Comparison of ENCODE assay signal across 21 cellular contexts in genomic region chr4:98470366-98470765, GRCh38.
"Had no signal": no experiment of that assay in that cellular context is flagged by ENCODE, and none has a peak within 500 bp of the region (broad histone marks: within the 10 kb centered on the region; RNA-seq: fewer than 3 reads in every experiment).

No MANE protein-coding gene starts in this region.

- H3K9me3 ChIP-seq: ascending aorta, esophagus muscularis mucosa, lower lobe of right lung, prostate gland, right atrium auricular region, thoracic aorta had no signal

- H3K27me3 Mint-ChIP-seq: activated B cell treated with CpG ODN at 0.5 μM for 24 hours; activated CD4-positive, alpha-beta memory T cell treated with anti-CD3 and anti-CD28 coated beads, Interleukin-2, amount 10 ng/mL, durations not matched to agents 7 days and 5 days; activated naive CD4-positive, alpha-beta T cell treated with anti-CD3 and anti-CD28 coated beads, Interleukin-2, amount 10 ng/mL, durations not matched to agents 7 days and 5 days; activated naive CD8-positive, alpha-beta T cell treated with anti-CD3 and anti-CD28 coated beads, Interleukin-2, amount 50 U/mL, for 24 hours; stimulated activated memory B cell treated with anti-CD40 and anti-IgM and Interleukin-4, amounts not matched to agents 10 μg/mL and 1 μg/mL and 100 μg/mL, for 72 hours had no signal

- H3K9me3 Mint-ChIP-seq: activated B cell treated with CpG ODN at 0.5 μM for 24 hours; activated CD4-positive, alpha-beta memory T cell treated with anti-CD3 and anti-CD28 coated beads, Interleukin-2, amount 10 ng/mL, durations not matched to agents 7 days and 5 days; activated naive CD4-positive, alpha-beta T cell treated with anti-CD3 and anti-CD28 coated beads, Interleukin-2, amount 10 ng/mL, durations not matched to agents 7 days and 5 days; activated naive CD8-positive, alpha-beta T cell treated with anti-CD3 and anti-CD28 coated beads, Interleukin-2, amount 50 U/mL, for 24 hours; mesothelial cell of epicardium; neural crest cell; stimulated activated memory B cell treated with anti-CD40 and anti-IgM and Interleukin-4, amounts not matched to agents 10 μg/mL and 1 μg/mL and 100 μg/mL, for 72 hours had no signal

- ATAC-seq: activated CD8-positive, alpha-beta memory T cell treated with anti-CD3 and anti-CD28 coated beads, Interleukin-2, amount 10 ng/mL, durations not matched to agents 7 days and 5 days; activated naive CD8-positive, alpha-beta T cell treated with anti-CD3 and anti-CD28 coated beads, Interleukin-2, amount 50 U/mL, for 24 hours; left colon; lower lobe of right lung; stimulated activated memory B cell treated with anti-CD40 and anti-IgM and Interleukin-4, amounts not matched to agents 10 μg/mL and 1 μg/mL and 100 μg/mL, for 72 hours had no signal

- H3K27me3 ChIP-seq: ascending aorta, esophagus muscularis mucosa, right atrium auricular region had no signal

- DNase-seq: activated B cell treated with CpG ODN at 0.5 μM for 24 hours; activated CD4-positive, alpha-beta memory T cell treated with anti-CD3 and anti-CD28 coated beads, Interleukin-2, amount 10 ng/mL, durations not matched to agents 7 days and 5 days; activated CD4-positive, alpha-beta T cell treated with anti-CD3 and anti-CD28 coated beads for 48 hours; activated CD8-positive, alpha-beta memory T cell treated with anti-CD3 and anti-CD28 coated beads, Interleukin-2, amount 10 ng/mL, durations not matched to agents 7 days and 5 days; activated naive CD4-positive, alpha-beta T cell treated with anti-CD3 and anti-CD28 coated beads, Interleukin-2, amount 10 ng/mL, durations not matched to agents 7 days and 5 days; activated naive CD8-positive, alpha-beta T cell treated with anti-CD3 and anti-CD28 coated beads, Interleukin-2, amount 50 U/mL, for 24 hours; effector CD8-positive, alpha-beta T cell; left colon; lower lobe of right lung; stimulated activated CD4-positive, alpha-beta T cell treated with anti-CD3 and anti-CD28 coated beads, Interleukin-4, amount 100 ng/mL, for 24 hours; T-helper 9 cell had no signal

- H3K36me3 ChIP-seq: ascending aorta, lower lobe of right lung, prostate gland, right atrium auricular region, thoracic aorta had no signal

- H3K4me3 ChIP-seq: ascending aorta, esophagus muscularis mucosa, lower lobe of right lung, prostate gland, right atrium auricular region, SK-N-MC, thoracic aorta had no signal

- H3K27ac Mint-ChIP-seq: activated B cell treated with CpG ODN at 0.5 μM for 24 hours; activated CD4-positive, alpha-beta memory T cell treated with anti-CD3 and anti-CD28 coated beads, Interleukin-2, amount 10 ng/mL, durations not matched to agents 7 days and 5 days; activated CD8-positive, alpha-beta memory T cell treated with anti-CD3 and anti-CD28 coated beads, Interleukin-2, amount 10 ng/mL, durations not matched to agents 7 days and 5 days; activated naive CD4-positive, alpha-beta T cell treated with anti-CD3 and anti-CD28 coated beads, Interleukin-2, amount 10 ng/mL, durations not matched to agents 7 days and 5 days; dendritic cell treated with granulocyte-macrophage colony-stimulating factor and Interleukin-4, amounts not matched to agents 40 ng/mL and 50 ng/mL, for 4 days; stimulated activated memory B cell treated with anti-CD40 and anti-IgM and Interleukin-4, amounts not matched to agents 10 μg/mL and 1 μg/mL and 100 μg/mL, for 72 hours had no signal

- H3K4me1 ChIP-seq: ascending aorta, prostate gland had no signal

- H3K4me3 Mint-ChIP-seq: activated B cell treated with CpG ODN at 0.5 μM for 24 hours; activated CD4-positive, alpha-beta memory T cell treated with anti-CD3 and anti-CD28 coated beads, Interleukin-2, amount 10 ng/mL, durations not matched to agents 7 days and 5 days; activated CD8-positive, alpha-beta memory T cell treated with anti-CD3 and anti-CD28 coated beads, Interleukin-2, amount 10 ng/mL, durations not matched to agents 7 days and 5 days; activated naive CD4-positive, alpha-beta T cell treated with anti-CD3 and anti-CD28 coated beads, Interleukin-2, amount 10 ng/mL, durations not matched to agents 7 days and 5 days; activated naive CD8-positive, alpha-beta T cell treated with anti-CD3 and anti-CD28 coated beads, Interleukin-2, amount 50 U/mL, for 24 hours; dendritic cell treated with granulocyte-macrophage colony-stimulating factor and Interleukin-4, amounts not matched to agents 40 ng/mL and 50 ng/mL, for 4 days; mesothelial cell of epicardium; neural crest cell; stimulated activated memory B cell treated with anti-CD40 and anti-IgM and Interleukin-4, amounts not matched to agents 10 μg/mL and 1 μg/mL and 100 μg/mL, for 72 hours had no signal

- H3K27ac ChIP-seq: ascending aorta, esophagus muscularis mucosa, lower lobe of right lung, prostate gland, right atrium auricular region, SK-N-MC, thoracic aorta had no signal
